ENCODE assay signal across 34 cellular contexts in genomic region chr12:88814789-88815188, GRCh38.
"Had no signal": no experiment of that assay in that cellular context is flagged by ENCODE, and none has a peak within 500 bp of the region (broad histone marks: within the 10 kb centered on the region; RNA-seq: fewer than 3 reads in every experiment).

No MANE protein-coding gene starts in this region.

- H3K27ac ChIP-seq: KMS-11 had no signal

- H3K36me3 ChIP-seq: MG63 had no signal

- H3K9me3 ChIP-seq: MG63 had no signal

- H3K4me3 ChIP-seq: MG63 had no signal

- H3K27me3 ChIP-seq: MG63 had no signal

- H3K9ac ChIP-seq: KMS-11 had no signal

- DNase-seq: Karpas-422, Kasumi-1, KG1, MG63, MM.1S, MV-4-11, NCI-H1048, NCI-H1092, NCI-H1092 treated with DMSO at 0.1 percent for 48 hours, NCI-H1105, NCI-H1105 treated with DMSO at 0.1 percent for 48 hours, NCI-H1417, NCI-H1417 treated with DMSO at 0.1 percent for 48 hours, NCI-H1436, NCI-H1436 treated with DMSO at 0.1 percent for 48 hours, NCI-H146, NCI-H1694, NCI-H1694 treated with DMSO at 0.1 percent for 48 hours, NCI-H187, NCI-H187 treated with DMSO at 0.1 percent for 48 hours, NCI-H1930, NCI-H2029, NCI-H2029 treated with DMSO at 0.1 percent for 48 hours, NCI-H2081, NCI-H2081 treated with DMSO at 0.1 percent for 48 hours, NCI-H2107, NCI-H2171, NCI-H2171 treated with DMSO at 0.1 percent for 48 hours, NCI-H2227 treated with DMSO at 0.1 percent for 48 hours, NCI-H226, NCI-H345, NCI-H446, NCI-H446 treated with DMSO at 0.1 percent for 48 hours had no signal

- H3K4me2 ChIP-seq: KMS-11 had no signal
